Comparison of ENCODE assay signal across 19 cellular contexts in the genomic region with DNA sequence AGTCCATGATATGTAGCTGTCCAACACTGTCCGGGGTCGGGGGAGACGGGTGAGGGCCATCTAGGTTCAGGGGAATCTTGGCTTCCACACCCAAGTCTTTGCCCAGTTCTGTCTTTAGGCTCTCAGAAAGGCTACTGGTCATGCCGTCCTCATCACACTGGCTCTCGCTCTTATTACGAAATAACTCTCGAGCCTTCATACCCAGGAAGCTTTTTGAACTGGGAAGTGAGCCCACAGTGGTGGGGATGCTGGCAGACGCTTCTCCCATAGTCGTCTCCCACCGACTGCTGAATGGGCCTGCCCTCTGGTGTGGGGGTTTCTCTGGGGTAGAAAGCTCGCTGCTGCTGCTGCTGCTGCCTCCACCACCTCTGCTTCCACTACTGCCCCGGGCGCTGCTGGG. TPM values are rescaled to one million over a fixed set of nuclear protein-coding genes. Genes with fewer than 3 reads are reported as not detected.
DNase-seq lines count a peak whose midpoint lies in the region; ATAC-seq and TF ChIP-seq lines count a peak whose summit lies in the region.
"Had no signal": no experiment of that assay in that cellular context is flagged by ENCODE, and none has a peak within 500 bp of the region (broad histone marks: within the 10 kb centered on the region; RNA-seq: fewer than 3 reads in every experiment).

No MANE protein-coding gene starts in this region.

- no peak for TF ChIP-seq POLR2A in breast epithelium (IDR thresholded peaks at IDR 0.05)
- TF ChIP-seq POLR2A in testis (IDR thresholded peaks at IDR 0.05), result no peak

- peaks cover 0 to 7% of the 10 kb centered on the region in 2 donors for H3K4me1 ChIP-seq in breast epithelium
- H3K4me1 ChIP-seq in testis, result peaks cover 15% of the 10 kb centered on the region
- no peaks in the 10 kb centered on the region for H3K4me1 ChIP-seq in mesenchymal stem cell (ENCODE audit: control insufficient read depth, insufficient read depth, low read depth, low read length)
- H3K4me1 ChIP-seq: BE2C, SJCRH30 had no signal

- H3K27me3 ChIP-seq in breast epithelium, result no peaks in the 10 kb centered on the region
- H3K27me3 ChIP-seq in layer of hippocampus (ENCODE audit: control insufficient read depth, insufficient read depth, low read length), result no peaks in the 10 kb centered on the region
- no peaks in the 10 kb centered on the region for H3K27me3 ChIP-seq in testis
- no peaks in the 10 kb centered on the region for H3K27me3 ChIP-seq in mesenchymal stem cell (ENCODE audit: control insufficient read depth in 1 of 2, insufficient read depth in 1 of 2, low read length in 2 of 2)
- H3K27me3 ChIP-seq: BE2C, SJCRH30 had no signal

- H3K4me2 ChIP-seq in mesenchymal stem cell (ENCODE audit: low read length, poor library complexity, severe bottlenecking), result no peak overlapping the region

- peaks cover 11% of the 10 kb centered on the region for H3K36me3 ChIP-seq in breast epithelium
- H3K36me3 ChIP-seq in testis (ENCODE audit: low read depth, missing control alignments), result no peaks in the 10 kb centered on the region
- H3K36me3 ChIP-seq in mesenchymal stem cell (ENCODE audit: control insufficient read depth in 1 of 2, insufficient read depth in 2 of 2, low read depth in 1 of 2, low read length in 2 of 2), result peaks cover 60 to 98% of the 10 kb centered on the region in 2 experiments

- no peaks in the 10 kb centered on the region for H3K9me3 ChIP-seq in breast epithelium
- no peaks in the 10 kb centered on the region for H3K9me3 ChIP-seq in testis
- H3K9me3 ChIP-seq in mesenchymal stem cell (ENCODE audit: control insufficient read depth, low read length), result no peaks in the 10 kb centered on the region
- H3K9me3 ChIP-seq: BE2C, SJCRH30 had no signal

- no peak overlapping the region for H3K27ac Mint-ChIP-seq in activated naive CD8-positive, alpha-beta T cell treated with anti-CD3 and anti-CD28 coated beads, Interleukin-2, amount 50 U/mL, for 24 hours

- H3K27me3 Mint-ChIP-seq in activated naive CD8-positive, alpha-beta T cell treated with anti-CD3 and anti-CD28 coated beads, Interleukin-2, amount 50 U/mL, for 24 hours, result no peaks in the 10 kb centered on the region
- H3K27me3 Mint-ChIP-seq: CD4-positive, alpha-beta memory T cell had no signal

- DNase-seq in G401 (ENCODE audit: low spot score) (peak; percentile 23), breast epithelium (ENCODE audit: low spot score in 2 of 2) (no peak), testis (no peak), mesenchymal stem cell (no peak), SW480 (ENCODE audit: low spot score) (no peak)
- no peak for DNase-seq in activated naive CD8-positive, alpha-beta T cell treated with anti-CD3 and anti-CD28 coated beads, Interleukin-2, amount 50 U/mL, for 24 hours
- DNase-seq: BE2C; Calu3; CD4-positive, alpha-beta memory T cell; DMS53; H7; NCI-H1417; NCI-H1930; NCI-H446 treated with DMSO at 0.1 percent for 48 hours; NCI-H774; PC-9; SJCRH30 had no signal

- H2AK5ac ChIP-seq in mesenchymal stem cell (ENCODE audit: low read length, severe bottlenecking), result no peak overlapping the region

- H3K4ac ChIP-seq in mesenchymal stem cell (ENCODE audit: low read depth in 1 of 2, low read length in 2 of 2), result no peak overlapping the region

- peaks cover 5% of the 10 kb centered on the region for H3K4me1 Mint-ChIP-seq in activated naive CD8-positive, alpha-beta T cell treated with anti-CD3 and anti-CD28 coated beads, Interleukin-2, amount 50 U/mL, for 24 hours
- H3K4me1 Mint-ChIP-seq: CD4-positive, alpha-beta memory T cell had no signal

- H3K14ac ChIP-seq in mesenchymal stem cell (ENCODE audit: low read length in 2 of 2), result no peak overlapping the region

- no peak overlapping the region for H3K9ac ChIP-seq in mesenchymal stem cell (ENCODE audit: low read length)

- H2BK120ac ChIP-seq in mesenchymal stem cell (ENCODE audit: low read depth, low read length), result no peak overlapping the region

- H3K27ac ChIP-seq in breast epithelium, result peak overlapping the region; percentile 30 to 55
- peak overlapping the region; percentile 72 for H3K27ac ChIP-seq in layer of hippocampus (ENCODE audit: low read depth, low read length)
- peak overlapping the region; percentile 77 to 81 for H3K27ac ChIP-seq in testis
- no peak overlapping the region for H3K27ac ChIP-seq in mesenchymal stem cell (ENCODE audit: low read length, poor library complexity, severe bottlenecking)
- H3K27ac ChIP-seq: PC-9, SJCRH30 had no signal

- H2BK5ac ChIP-seq in mesenchymal stem cell (ENCODE audit: low read depth, low read length, poor library complexity, severe bottlenecking), result no peak overlapping the region

- ATAC-seq in activated naive CD8-positive, alpha-beta T cell treated with anti-CD3 and anti-CD28 coated beads, Interleukin-2, amount 50 U/mL, for 24 hours, result no peak

- no peak overlapping the region for H3K4me3 ChIP-seq in breast epithelium
- H3K4me3 ChIP-seq in testis, result no peak overlapping the region
- H3K4me3 ChIP-seq in mesenchymal stem cell (ENCODE audit: insufficient read depth in 1 of 2, low read depth in 1 of 2, low read length in 2 of 2), result no peak overlapping the region
- H3K4me3 ChIP-seq: PC-9, SJCRH30 had no signal

- no peak overlapping the region for H4K8ac ChIP-seq in mesenchymal stem cell (ENCODE audit: low read length)

- intact Hi-C loops in breast epithelium (cut with DNase I; ENCODE audit: low total_unique reads) (no loop called here), testis (cut with DNase I; ENCODE audit: low total_unique reads) (no loop called here)

- H2BK15ac ChIP-seq in mesenchymal stem cell (ENCODE audit: low read depth, poor library complexity, severe bottlenecking), result no peak overlapping the region

- WGBS in testis, 2 donors, result 80 to 93% methylated on average over 13 of the region's 13 CpGs
- 97% methylated on average over 12 of the region's 13 CpGs for WGBS in mesenchymal stem cell

- no peaks in the 10 kb centered on the region for H3K9me3 Mint-ChIP-seq in activated naive CD8-positive, alpha-beta T cell treated with anti-CD3 and anti-CD28 coated beads, Interleukin-2, amount 50 U/mL, for 24 hours
- H3K9me3 Mint-ChIP-seq: CD4-positive, alpha-beta memory T cell had no signal

- no peak for TF ChIP-seq CTCF in breast epithelium (IDR thresholded peaks at IDR 0.05)
- no peak for TF ChIP-seq CTCF in testis (IDR thresholded peaks at IDR 0.05)

- in situ Hi-C loops in G401 (cut with HindIII; ENCODE audit: low sequenced_read_pairs), result no loop called here

- no peak overlapping the region for H2BK12ac ChIP-seq in mesenchymal stem cell (ENCODE audit: low read length in 2 of 2)

- H4K91ac ChIP-seq in mesenchymal stem cell (ENCODE audit: low read length), result no peak overlapping the region

- H3K79me1 ChIP-seq in mesenchymal stem cell (replicated peaks; ENCODE audit: low read length, poor library complexity, severe bottlenecking), result no peaks in the 10 kb centered on the region

- no peak overlapping the region for H3K18ac ChIP-seq in mesenchymal stem cell (ENCODE audit: low read depth in 1 of 2, low read length in 2 of 2)

- no peak overlapping the region for H3K4me3 Mint-ChIP-seq in activated naive CD8-positive, alpha-beta T cell treated with anti-CD3 and anti-CD28 coated beads, Interleukin-2, amount 50 U/mL, for 24 hours
- H3K4me3 Mint-ChIP-seq: CD4-positive, alpha-beta memory T cell had no signal

- peaks cover 13% of the 10 kb centered on the region for H3K36me3 Mint-ChIP-seq in activated naive CD8-positive, alpha-beta T cell treated with anti-CD3 and anti-CD28 coated beads, Interleukin-2, amount 50 U/mL, for 24 hours (ENCODE audit: low read depth)

- no peak overlapping the region for H3K23ac ChIP-seq in mesenchymal stem cell (ENCODE audit: low read length in 2 of 2)

- H2AFZ ChIP-seq in mesenchymal stem cell (ENCODE audit: low read depth, low read length), result no peak overlapping the region
- H2AFZ ChIP-seq: PC-9 had no signal

RNA-seq across cellular contexts. Expression of a gene that starts 17.6 kb away (rescaled TPM):
- total RNA-seq in G401 (2014; rRNA removed; shearing (Covaris generic)), result 5.5 and 6.0 TPM in 2 replicates
- total RNA-seq in breast epithelium (1 to 10 TPM; 2.9 to 5.4 (median 5.0) TPM), testis (100 to 1,000 TPM in 1 of 2 donors, 10 to 100 TPM in 1; 61.2 to 115 TPM)
- polyA plus RNA-seq in testis (ENCODE audit: insufficient read depth, low read depth, low replicate concordance), result 179 TPM
- polyA plus RNA-seq in mesenchymal stem cell (2013, experiment 1 of 2), result 4.2 TPM
- polyA plus RNA-seq in mesenchymal stem cell (2013, experiment 2 of 2), result 4.3 TPM

RNA-seq across cellular contexts. Expression of a gene that starts 18.2 kb away (rescaled TPM):
- total RNA-seq in G401 (2014; rRNA removed; shearing (Covaris generic)), result 0.37 and 3.6 TPM in 2 replicates
- total RNA-seq in breast epithelium (1 to 10 TPM in 2 of 3 donors, under 1 TPM in 1; 0.66 to 2.6 (median 1.0) TPM), testis (10 to 100 TPM; 15.0 to 15.1 TPM)
- polyA plus RNA-seq in testis (ENCODE audit: insufficient read depth, low read depth, low replicate concordance), result 54.8 TPM
- polyA plus RNA-seq in mesenchymal stem cell (2013, experiment 1 of 2), result 0.14 TPM
- polyA plus RNA-seq in mesenchymal stem cell (2013, experiment 2 of 2), result 0.26 TPM
- total RNA-seq: HT1080, SJCRH30 had no signal
- polyA plus RNA-seq: CD4-positive, alpha-beta memory T cell had no signal

RNA-seq across cellular contexts. Expression of a gene that starts 48.2 kb away (rescaled TPM):
- 12.0 and 28.8 TPM in 2 replicates for total RNA-seq in G401 (2014; rRNA removed; shearing (Covaris generic))
- total RNA-seq in breast epithelium (10 to 100 TPM; 38.1 to 61.9 (median 48.2) TPM), testis (100 to 1,000 TPM; 100 to 108 TPM)
- 78.4 TPM for polyA plus RNA-seq in testis (ENCODE audit: insufficient read depth, low read depth, low replicate concordance)
- polyA plus RNA-seq in mesenchymal stem cell (2013, experiment 1 of 2), result 25.9 TPM
- 23.9 TPM for polyA plus RNA-seq in mesenchymal stem cell (2013, experiment 2 of 2)
